ENCODE assay signal across 19 cellular contexts in genomic region chr15:71705151-71705550, GRCh38.
DNase-seq lines count a peak whose midpoint lies in the region; ATAC-seq and TF ChIP-seq lines count a peak whose summit lies in the region.
"Had no signal": no experiment of that assay in that cellular context is flagged by ENCODE, and none has a peak within 500 bp of the region (broad histone marks: within the 10 kb centered on the region; RNA-seq: fewer than 3 reads in every experiment).

No MANE protein-coding gene starts in this region.

- intact Hi-C loops in left ventricle myocardium inferior (cut with micrococcal nuclease) (no loop called here), right cardiac atrium (cut with DNase I) (no loop called here), ovary (cut with DNase I) (no loop called here), right lobe of liver (cut with DNase I) (no loop called here)

- TF ChIP-seq CTCF in left ventricle myocardium inferior (IDR thresholded peaks at IDR 0.05; ENCODE audit: borderline replicate concordance) (no peak), ovary (IDR thresholded peaks at IDR 0.05) (no peak), right lobe of liver (IDR thresholded peaks at IDR 0.05) (no peak)

- TF ChIP-seq POLR2A in ovary (IDR thresholded peaks at IDR 0.05) = no peak
- no peak for TF ChIP-seq POLR2A in right lobe of liver (IDR thresholded peaks at IDR 0.05)

- H3K36me3 ChIP-seq in left ventricle myocardium inferior (no peaks in the 10 kb centered on the region), ovary (no peaks in the 10 kb centered on the region), right lobe of liver (no peaks in the 10 kb centered on the region)
- H3K36me3 ChIP-seq: tibial artery had no signal

- DNase-seq in left ventricle myocardium inferior (no peak), right cardiac atrium (no peak), amniotic epithelial cell (ENCODE audit: low read depth) (peak; percentile 66), iPS DF 19.7 (ENCODE audit: low read depth, low spot score) (peak; percentile 15), ovary (no peak), right lobe of liver (no peak), Ammon's horn (ENCODE audit: low spot score) (no peak), NCI-H2107 (lab: John Stamatoyannopoulos, UW) (no peak)
- DNase-seq: 8988T, activated gamma-delta T cell, aorta, DMS53, dorsolateral prefrontal cortex, NCI-H1417 treated with DMSO at 0.1 percent for 48 hours, tibial artery had no signal

- no peaks in the 10 kb centered on the region for H3K9me3 ChIP-seq in left ventricle myocardium inferior (replicated peaks)
- H3K9me3 ChIP-seq in right cardiac atrium (ENCODE audit: control insufficient read depth, low read length) = no peaks in the 10 kb centered on the region
- no peaks in the 10 kb centered on the region for H3K9me3 ChIP-seq in ovary
- H3K9me3 ChIP-seq in right lobe of liver = no peaks in the 10 kb centered on the region
- H3K9me3 ChIP-seq: tibial artery had no signal

- 79% methylated on average over 6 of the region's 6 CpGs for WGBS in right cardiac atrium
- 61 to 73% (median 64%) methylated on average over 6 of the region's 6 CpGs for WGBS in ovary, 3 donors
- WGBS in right lobe of liver (ENCODE audit: insufficient coverage, low coverage, low lambda C conversion rate, missing lambda C conversion rate) = 85% methylated on average over 5 of the region's 6 CpGs

- H3K27me3 ChIP-seq in left ventricle myocardium inferior (ENCODE audit: low read depth) (no peaks in the 10 kb centered on the region), right cardiac atrium (ENCODE audit: control insufficient read depth, insufficient read depth) (no peaks in the 10 kb centered on the region), ovary (no peaks in the 10 kb centered on the region), right lobe of liver (no peaks in the 10 kb centered on the region)
- H3K27me3 ChIP-seq: dorsolateral prefrontal cortex, hepatocyte, tibial artery had no signal

- H3K4me3 ChIP-seq in left ventricle myocardium inferior = no peak overlapping the region
- H3K4me3 ChIP-seq in right cardiac atrium (ENCODE audit: low read length) = no peak overlapping the region
- H3K4me3 ChIP-seq in ovary = no peak overlapping the region
- no peak overlapping the region for H3K4me3 ChIP-seq in right lobe of liver
- H3K4me3 ChIP-seq: dorsolateral prefrontal cortex, hepatocyte, skin epidermis, tibial artery had no signal

- no peak for ATAC-seq in right cardiac atrium
- no peak for ATAC-seq in right lobe of liver
- ATAC-seq: activated CD4-positive, CD25-positive, alpha-beta regulatory T cell treated with anti-CD3 and anti-CD28 coated beads, Interleukin-2, amount 50 U/mL, for 24 hours had no signal

- no peak for TF ChIP-seq EP300 in ovary (IDR thresholded peaks at IDR 0.05)

- peaks cover 56% of the 10 kb centered on the region for H3K4me1 ChIP-seq in left ventricle myocardium inferior
- H3K4me1 ChIP-seq in right cardiac atrium (ENCODE audit: control insufficient read depth, insufficient read depth, low read length) = peaks cover 15% of the 10 kb centered on the region
- peaks cover 15% of the 10 kb centered on the region for H3K4me1 ChIP-seq in ovary (ENCODE audit: insufficient read depth)
- peaks cover 0 to 12% (median 2%) of the 10 kb centered on the region in 4 donors for H3K4me1 ChIP-seq in right lobe of liver
- H3K4me1 ChIP-seq: parathyroid adenoma had no signal

- peak overlapping the region; percentile 81 for H3K27ac ChIP-seq in left ventricle myocardium inferior (replicated peaks)
- no peak overlapping the region for H3K27ac ChIP-seq in right cardiac atrium (ENCODE audit: low read length)
- H3K27ac ChIP-seq in ovary = no peak overlapping the region
- H3K27ac ChIP-seq in right lobe of liver = no peak overlapping the region
- H3K27ac ChIP-seq: hepatocyte, parathyroid adenoma, tibial artery had no signal

Comparison
In these comparisons a context has a peak if more than half of its experiments do, and no peak if none do; other contexts are left out.
1. DNase-seq: peak in amniotic epithelial cell (single experiment) and iPS DF 19.7 (single experiment); none in left ventricle myocardium inferior (single experiment), right cardiac atrium (0 of 3), ovary (0 of 5), right lobe of liver (0 of 3), Ammon's horn (single experiment) and NCI-H2107 (single experiment).